17 cellular contexts compared by ENCODE assay signal in genomic region chr3:10746001-10746400, GRCh38.
A peak's percentile ranks its signal among the peaks of the same experiment; 100 is the strongest.
DNase-seq lines count a peak whose midpoint lies in the region; ATAC-seq and TF ChIP-seq lines count a peak whose summit lies in the region.
"Had no signal": no experiment of that assay in that cellular context is flagged by ENCODE, and none has a peak within 500 bp of the region (broad histone marks: within the 10 kb centered on the region; RNA-seq: fewer than 3 reads in every experiment).

No MANE protein-coding gene starts in this region.

- no peaks in the 10 kb centered on the region for H3K9me3 ChIP-seq in endodermal cell (ENCODE audit: control insufficient read depth, low read length)

- H3K4me1 ChIP-seq in endodermal cell (ENCODE audit: control insufficient read depth, insufficient read depth, low read length), result no peaks in the 10 kb centered on the region

- no peaks in the 10 kb centered on the region for H3K36me3 Mint-ChIP-seq in endodermal cell (ENCODE audit: low read depth)
- H3K36me3 Mint-ChIP-seq: CD4-positive, alpha-beta memory T cell had no signal

- peak; percentile 3 for ATAC-seq in stimulated activated naive CD8-positive, alpha-beta T cell treated with anti-CD3 and anti-CD28 coated beads, Interleukin-15, amount 100 ng/mL, for 72 hours
- no peak for ATAC-seq in stimulated activated naive CD8-positive, alpha-beta T cell treated with anti-CD3 and anti-CD28 coated beads, Interleukin-15, Interleukin-2, amounts not matched to agents 100 U/mL and 50 U/mL, for 24 hours

- H3K27ac ChIP-seq in endodermal cell (ENCODE audit: low read depth, low read length), result no peak overlapping the region
- H3K27ac ChIP-seq: GM23248 had no signal

- no peak overlapping the region for H3K4me3 ChIP-seq in endodermal cell (ENCODE audit: low read length)
- H3K4me3 ChIP-seq: GM23248 had no signal

- H3K4me3 Mint-ChIP-seq in stimulated activated naive CD8-positive, alpha-beta T cell treated with anti-CD3 and anti-CD28 coated beads, Interleukin-15, amount 100 ng/mL, for 72 hours, result no peak overlapping the region
- no peak overlapping the region for H3K4me3 Mint-ChIP-seq in endodermal cell
- H3K4me3 Mint-ChIP-seq: CD4-positive, alpha-beta memory T cell had no signal

- H3K9ac ChIP-seq in endodermal cell (ENCODE audit: extremely low read depth, low read length, poor library complexity, severe bottlenecking), result no peak overlapping the region
- H3K9ac ChIP-seq: GM23248 had no signal

- no peaks in the 10 kb centered on the region for H3K9me3 Mint-ChIP-seq in stimulated activated naive CD8-positive, alpha-beta T cell treated with anti-CD3 and anti-CD28 coated beads, Interleukin-15, amount 100 ng/mL, for 72 hours
- no peaks in the 10 kb centered on the region for H3K9me3 Mint-ChIP-seq in endodermal cell
- H3K9me3 Mint-ChIP-seq: CD4-positive, alpha-beta memory T cell had no signal

- H3K27ac Mint-ChIP-seq in stimulated activated naive CD8-positive, alpha-beta T cell treated with anti-CD3 and anti-CD28 coated beads, Interleukin-15, amount 100 ng/mL, for 72 hours, result no peak overlapping the region
- H3K27ac Mint-ChIP-seq in endodermal cell, result no peak overlapping the region
- H3K27ac Mint-ChIP-seq: CD4-positive, alpha-beta memory T cell had no signal

- DNase-seq in activated CD8-positive, alpha-beta memory T cell treated with anti-CD3 and anti-CD28 coated beads for 24 hours, result peak; percentile 9
- DNase-seq in activated CD8-positive, alpha-beta memory T cell treated with anti-CD3 and anti-CD28 coated beads, Interleukin-2, amount 50 U/mL, for 4 hours, result no peak
- no peak for DNase-seq in stimulated activated naive CD8-positive, alpha-beta T cell treated with anti-CD3 and anti-CD28 coated beads, Interleukin-15, amount 100 ng/mL, for 72 hours
- no peak for DNase-seq in stimulated activated naive CD8-positive, alpha-beta T cell treated with anti-CD3 and anti-CD28 coated beads, Interleukin-15, Interleukin-2, amounts not matched to agents 100 U/mL and 50 U/mL, for 24 hours
- DNase-seq in endodermal cell (peak; percentile 28), kidney tubule cell (ENCODE audit: low spot score) (no peak), SHP77 treated with DMSO at 0.1 percent for 48 hours (lab: John Stamatoyannopoulos, UW) (no peak)
- DNase-seq: C1 segment of cervical spinal cord; Calu3; CD4-positive, alpha-beta memory T cell; COR-L47; DMS53; DMS79 treated with DMSO at 0.1 percent for 48 hours; GF-D8; GM23248; H7; HCEC 1CT had no signal

- H3K27me3 ChIP-seq in endodermal cell (ENCODE audit: control insufficient read depth, insufficient read depth, low read length, poor library complexity, severe bottlenecking), result peaks cover 48% of the 10 kb centered on the region

- whole genome bisulfite sequencing in endodermal cell (ENCODE audit: insufficient coverage in 1 of 2, insufficient read length in 1 of 2), 2 experiments, result 78 to 100% methylated on average over 1 to 4 of the region's 4 CpGs

- peaks cover 28% of the 10 kb centered on the region for H3K27me3 Mint-ChIP-seq in stimulated activated naive CD8-positive, alpha-beta T cell treated with anti-CD3 and anti-CD28 coated beads, Interleukin-15, amount 100 ng/mL, for 72 hours
- H3K27me3 Mint-ChIP-seq in endodermal cell (ENCODE audit: insufficient read depth), result peaks cover 30% of the 10 kb centered on the region

- no peaks in the 10 kb centered on the region for H3K36me3 ChIP-seq in endodermal cell (ENCODE audit: control insufficient read depth, insufficient read depth, low read length)

- H3K4me1 Mint-ChIP-seq in stimulated activated naive CD8-positive, alpha-beta T cell treated with anti-CD3 and anti-CD28 coated beads, Interleukin-15, amount 100 ng/mL, for 72 hours, result no peaks in the 10 kb centered on the region
- H3K4me1 Mint-ChIP-seq in endodermal cell, result peaks cover 4% of the 10 kb centered on the region
- H3K4me1 Mint-ChIP-seq: CD4-positive, alpha-beta memory T cell had no signal

- no peak for TF ChIP-seq CTCF in endodermal cell (conservative IDR thresholded peaks at IDR 0.05)

Comparison
In these comparisons a context has a peak if more than half of its experiments do, and no peak if none do; other contexts are left out.
1. DNase-seq: peak in activated CD8-positive, alpha-beta memory T cell treated with anti-CD3 and anti-CD28 coated beads for 24 hours (single experiment) and endodermal cell (single experiment); none in activated CD8-positive, alpha-beta memory T cell treated with anti-CD3 and anti-CD28 coated beads, Interleukin-2, amount 50 U/mL, for 4 hours (single experiment), stimulated activated naive CD8-positive, alpha-beta T cell treated with anti-CD3 and anti-CD28 coated beads, Interleukin-15, amount 100 ng/mL, for 72 hours (0 of 2), stimulated activated naive CD8-positive, alpha-beta T cell treated with anti-CD3 and anti-CD28 coated beads, Interleukin-15, Interleukin-2, amounts not matched to agents 100 U/mL and 50 U/mL, for 24 hours (single experiment), kidney tubule cell (single experiment) and SHP77 treated with DMSO at 0.1 percent for 48 hours (single experiment).